1 cellular context compared by ENCODE assay signal in the genomic region with DNA sequence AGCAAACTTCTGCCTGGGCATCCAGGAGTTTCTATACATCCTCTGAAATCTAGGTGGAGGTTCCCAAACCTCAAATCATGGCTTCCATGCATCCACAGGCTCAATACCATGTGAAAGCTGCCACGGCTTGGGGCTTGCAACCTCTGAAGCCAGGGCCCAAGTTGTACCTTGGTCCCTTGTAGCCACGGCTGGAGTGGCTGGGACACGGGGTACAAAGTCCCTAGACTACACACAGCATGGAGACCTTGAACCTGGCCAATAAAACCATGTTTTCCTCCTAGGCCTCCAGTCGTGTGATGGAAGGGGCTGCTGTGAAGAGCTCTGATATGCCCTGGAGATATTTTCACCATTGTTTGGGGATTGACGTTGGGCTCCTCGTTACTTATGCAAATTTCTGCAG.
A peak's percentile ranks its signal among the peaks of the same experiment; 100 is the strongest.
TF ChIP-seq lines count a peak whose summit lies in the region.

No MANE protein-coding gene starts in this region.

TF ChIP-seq in HepG2, 621 proteins besides CTCF, POLR2A, EP300 and RAD21:
- TF ChIP-seq ZNF660 (CRISPR knock-in tag; IDR thresholded peaks at IDR 0.05; ENCODE audit: borderline replicate concordance, low read depth): no peak
- TF ChIP-seq ARID5B (CRISPR knock-in tag; IDR thresholded peaks at IDR 0.05): 0 out of 2 replicates have a peak, but pooled peaks have one; percentile 13
- TF ChIP-seq SALL1 (CRISPR knock-in tag; IDR thresholded peaks at IDR 0.05): peak; percentile 45; the same call in 1 of the 2 replicates
- no peak for TF ChIP-seq ELF3 (CRISPR knock-in tag; IDR thresholded peaks at IDR 0.05)
- no peak for TF ChIP-seq ZBTB46 (CRISPR knock-in tag; IDR thresholded peaks at IDR 0.05; ENCODE audit: borderline replicate concordance)
- no peak for TF ChIP-seq ZSCAN29 (CRISPR knock-in tag; conservative IDR thresholded peaks at IDR 0.05)
- no peak for TF ChIP-seq ZNF124 (CRISPR knock-in tag; IDR thresholded peaks at IDR 0.05)
- no peak for TF ChIP-seq NBN (conservative IDR thresholded peaks at IDR 0.05)
- TF ChIP-seq ZNF878 (CRISPR knock-in tag; IDR thresholded peaks at IDR 0.05): no peak
- TF ChIP-seq SAFB2 (CRISPR knock-in tag; IDR thresholded peaks at IDR 0.05; ENCODE audit: borderline replicate concordance, low read depth): no peak
- peak; percentile 86; the same call in 1 of the 2 replicates for TF ChIP-seq ZNF564 (CRISPR knock-in tag; IDR thresholded peaks at IDR 0.05)
- no peak for TF ChIP-seq ZBTB21 (CRISPR knock-in tag; IDR thresholded peaks at IDR 0.05)
- peak; percentile 58; the same call in 1 of the 2 replicates for TF ChIP-seq ZNF644 (CRISPR knock-in tag; IDR thresholded peaks at IDR 0.05; ENCODE audit: low read depth)
- TF ChIP-seq ZNF879 (CRISPR knock-in tag; IDR thresholded peaks at IDR 0.05): 0 out of 2 replicates have a peak, but pooled peaks have one; percentile 16
- TF ChIP-seq ZFP90 (CRISPR knock-in tag; IDR thresholded peaks at IDR 0.05; ENCODE audit: borderline replicate concordance): no peak
- no peak for TF ChIP-seq KMT2A (CRISPR knock-in tag; IDR thresholded peaks at IDR 0.05)
- TF ChIP-seq ZKSCAN5 (CRISPR knock-in tag; IDR thresholded peaks at IDR 0.05): no peak
- peak; percentile 20; the same call in 1 of the 2 replicates for TF ChIP-seq HMG20A (CRISPR knock-in tag; IDR thresholded peaks at IDR 0.05; ENCODE audit: borderline replicate concordance)
- peak; percentile 73 for TF ChIP-seq HNF4A (CRISPR knock-in tag; IDR thresholded peaks at IDR 0.05)
- no peak for TF ChIP-seq ZNF570 (CRISPR knock-in tag; IDR thresholded peaks at IDR 0.05; ENCODE audit: borderline replicate concordance)
- TF ChIP-seq TBX2 (CRISPR knock-in tag; IDR thresholded peaks at IDR 0.05; ENCODE audit: borderline replicate concordance): no peak
- TF ChIP-seq ZNF30 (CRISPR knock-in tag; IDR thresholded peaks at IDR 0.05): no peak
- no peak for TF ChIP-seq ZNF652 (CRISPR knock-in tag; IDR thresholded peaks at IDR 0.05; ENCODE audit: borderline replicate concordance, low read depth)
- no peak for TF ChIP-seq MIER3 (CRISPR knock-in tag; IDR thresholded peaks at IDR 0.05; ENCODE audit: borderline replicate concordance)
- TF ChIP-seq SRSF4 (IDR thresholded peaks at IDR 0.05; ENCODE audit: low read depth, low read length, poor library complexity, severe bottlenecking): no peak
- no peak for TF ChIP-seq ZNF18 (CRISPR knock-in tag; IDR thresholded peaks at IDR 0.05; ENCODE audit: insufficient replicate concordance)
- TF ChIP-seq TRIM24 (CRISPR knock-in tag; IDR thresholded peaks at IDR 0.05): 0 out of 2 replicates have a peak, but pooled peaks have one; percentile 18
- peak; percentile 49 for TF ChIP-seq ZMYM4 (CRISPR knock-in tag; IDR thresholded peaks at IDR 0.05)
- TF ChIP-seq ATF7 (IDR thresholded peaks at IDR 0.05): no peak
- TF ChIP-seq ATF7 (CRISPR knock-in tag; IDR thresholded peaks at IDR 0.05): no peak
